Comparison of ENCODE assay signal across 29 cellular contexts in the genomic region with DNA sequence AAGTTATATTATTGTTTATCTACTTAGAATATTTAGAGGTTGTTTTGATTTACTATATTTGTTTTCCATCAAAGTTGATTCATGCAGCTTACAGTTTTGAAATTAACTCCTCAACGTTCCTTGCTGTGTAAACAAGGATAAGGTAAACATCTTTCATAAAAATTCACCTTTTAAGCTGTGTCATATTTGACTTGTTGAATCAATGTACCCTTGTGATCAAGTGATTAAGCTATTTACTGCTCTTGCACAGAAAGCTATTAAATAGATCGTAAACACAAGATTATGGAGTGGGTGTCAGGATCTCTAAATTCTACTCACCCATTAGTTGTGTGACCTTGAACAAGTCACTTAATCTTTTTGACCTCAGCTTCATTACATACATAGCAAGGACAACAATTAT.
"Had no signal": no experiment of that assay in that cellular context is flagged by ENCODE, and none has a peak within 500 bp of the region (broad histone marks: within the 10 kb centered on the region; RNA-seq: fewer than 3 reads in every experiment).

No MANE protein-coding gene starts in this region.

- H3K36me3 Mint-ChIP-seq: activated naive CD8-positive, alpha-beta T cell; natural killer cell; neural progenitor cell had no signal

- H3K9me3 ChIP-seq: esophagus squamous epithelium, left lung, lower lobe of right lung, right lobe of liver, thoracic aorta had no signal

- H3K4me3 ChIP-seq: esophagus squamous epithelium, left lung, lower lobe of right lung, neural progenitor cell, right lobe of liver, thoracic aorta had no signal

- H3K27me3 ChIP-seq: esophagus squamous epithelium, left lung, neural progenitor cell, right lobe of liver had no signal

- H3K4me1 Mint-ChIP-seq: central memory CD8-positive, alpha-beta T cell; natural killer cell; neural progenitor cell had no signal

- H3K4me3 Mint-ChIP-seq: activated naive CD8-positive, alpha-beta T cell; central memory CD8-positive, alpha-beta T cell; dendritic cell treated with granulocyte-macrophage colony-stimulating factor and Interleukin-4, amounts not matched to agents 40 ng/mL and 50 ng/mL, for 4 days; natural killer cell; neural progenitor cell had no signal

- H3K27ac ChIP-seq: epithelial cell of prostate, esophagus squamous epithelium, left lung, lower lobe of right lung, neural progenitor cell, right lobe of liver, thoracic aorta, WERI-Rb-1 had no signal

- DNase-seq: activated CD4-positive, alpha-beta T cell treated with anti-CD3 and anti-CD28 coated beads for 48 hours; activated CD4-positive, alpha-beta T cell treated with anti-CD3 and anti-CD28 coated beads, Interleukin-2, amount 50 U/mL, for 48 hours; activated CD8-positive, alpha-beta memory T cell treated with anti-CD3 and anti-CD28 coated beads for 24 hours; activated effector memory CD4-positive, alpha-beta T cell treated with Interleukin-2 at 50 U/mL for 16 hours; activated naive CD4-positive, alpha-beta T cell treated with Interleukin-2 at 50 U/mL for 16 hours; anterior cingulate cortex; effector CD4-positive, alpha-beta T cell; esophagus squamous epithelium; kidney glomerular epithelial cell; left lung; lower lobe of right lung; mesenchymal stem cell; natural killer cell; posterior cingulate gyrus; right lobe of liver; stimulated activated CD4-positive, alpha-beta T cell treated with anti-CD3 and anti-CD28 coated beads, Interleukin-12 subunit alpha, Interleukin-12 subunit beta, amount 100 ng/mL, for 4 hours; stimulated activated CD4-positive, alpha-beta T cell treated with anti-CD3 and anti-CD28 coated beads, Interleukin-4, amount 100 ng/mL, for 1 hour; stimulated activated naive CD8-positive, alpha-beta T cell treated with anti-CD3 and anti-CD28 coated beads, Interleukin-15, Interleukin-2, amounts not matched to agents 100 U/mL and 50 U/mL, for 24 hours; trophoblast cell; WERI-Rb-1 had no signal

- H3K27ac Mint-ChIP-seq: activated naive CD8-positive, alpha-beta T cell; dendritic cell treated with granulocyte-macrophage colony-stimulating factor and Interleukin-4, amounts not matched to agents 40 ng/mL and 50 ng/mL, for 4 days; natural killer cell; neural progenitor cell had no signal

- H3K9me3 Mint-ChIP-seq: dendritic cell treated with granulocyte-macrophage colony-stimulating factor and Interleukin-4, amounts not matched to agents 40 ng/mL and 50 ng/mL, for 4 days; neural progenitor cell had no signal

- H3K27me3 Mint-ChIP-seq: activated naive CD8-positive, alpha-beta T cell; central memory CD8-positive, alpha-beta T cell; dendritic cell treated with granulocyte-macrophage colony-stimulating factor and Interleukin-4, amounts not matched to agents 40 ng/mL and 50 ng/mL, for 4 days had no signal

- FAIRE-seq: bronchial epithelial cell, urothelium cell line had no signal

- ATAC-seq: activated CD4-positive, CD25-positive, alpha-beta regulatory T cell treated with anti-CD3 and anti-CD28 coated beads, Interleukin-2, amount 50 U/mL, for 24 hours; left lung; lower lobe of right lung; natural killer cell; right lobe of liver; stimulated activated naive CD8-positive, alpha-beta T cell treated with anti-CD3 and anti-CD28 coated beads, Interleukin-15, Interleukin-2, amounts not matched to agents 100 U/mL and 50 U/mL, for 24 hours had no signal

- H3K36me3 ChIP-seq: esophagus squamous epithelium, left lung, lower lobe of right lung, neural progenitor cell, right lobe of liver, thoracic aorta, WERI-Rb-1 had no signal

- H3K4me1 ChIP-seq: esophagus squamous epithelium, left lung, lower lobe of right lung, right lobe of liver had no signal
